Comparison of ENCODE assay signal across 2 cellular contexts in the genomic region with DNA sequence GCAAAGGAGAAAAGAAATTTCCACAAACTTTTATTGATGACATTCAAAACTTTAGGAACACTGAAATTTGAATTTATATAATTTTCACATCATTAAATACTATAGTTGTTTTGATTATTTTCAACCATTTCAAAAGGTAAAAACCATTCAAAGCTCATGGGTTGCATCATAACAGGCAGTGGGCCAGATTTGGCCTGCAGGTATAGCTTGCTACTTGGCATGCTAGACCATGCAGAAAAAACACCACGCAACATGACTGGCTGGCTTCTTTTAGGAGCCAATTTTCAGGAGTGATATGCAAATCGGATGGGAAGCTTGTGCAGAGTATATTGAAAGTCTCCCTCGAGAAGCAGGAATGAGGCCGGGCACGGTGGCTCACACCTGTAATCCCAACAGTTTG.
A peak's percentile ranks its signal among the peaks of the same experiment; 100 is the strongest.
TF ChIP-seq lines count a peak whose summit lies in the region.

No MANE protein-coding gene starts in this region.

TF ChIP-seq in liver, 16 proteins besides CTCF, POLR2A, EP300 and RAD21 (continued from another document):
- peak; percentile 61 for TF ChIP-seq ATF3 (IDR thresholded peaks at IDR 0.05)

TF ChIP-seq in HepG2, 621 proteins besides CTCF, POLR2A, EP300 and RAD21 (continued from another document):
- TF ChIP-seq NFKB2 (CRISPR knock-in tag; IDR thresholded peaks at IDR 0.05; ENCODE audit: borderline replicate concordance): no peak
- TF ChIP-seq ZFP90 (CRISPR knock-in tag; IDR thresholded peaks at IDR 0.05; ENCODE audit: borderline replicate concordance): no peak
- no peak for TF ChIP-seq NFIC (IDR thresholded peaks at IDR 0.05; ENCODE audit: low read length)
